ENCODE assay signal across 8 cellular contexts in the genomic region with DNA sequence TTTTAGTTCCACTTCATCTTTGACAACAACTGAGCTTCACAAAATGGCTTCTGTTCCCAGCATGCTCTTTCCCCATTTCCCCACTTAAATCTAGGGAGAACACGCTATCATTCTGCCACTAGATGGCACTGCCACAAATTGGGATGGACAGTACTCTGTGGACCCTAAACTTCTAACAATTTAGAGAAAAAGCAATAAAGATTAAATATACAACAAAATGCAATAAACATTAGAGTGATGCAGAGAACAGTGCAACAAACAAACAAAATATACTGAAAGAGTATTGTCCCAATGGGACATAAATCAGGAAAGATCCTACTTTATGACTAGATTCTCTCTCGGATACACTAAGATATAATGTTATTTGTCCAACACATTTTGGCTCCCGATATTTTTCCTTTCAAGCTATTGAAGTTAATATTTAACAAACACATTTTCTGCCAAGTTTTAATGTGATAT.
DNase-seq lines count a peak whose midpoint lies in the region; ATAC-seq and TF ChIP-seq lines count a peak whose summit lies in the region.

No MANE protein-coding gene starts in this region.

- peak overlapping the region; percentile 85; the same call in 1 of the 2 replicates for H2AFZ ChIP-seq in Loucy (ENCODE audit: low read length)

- H3K4me1 ChIP-seq in Loucy (ENCODE audit: insufficient read depth, low read length, poor library complexity, severe bottlenecking) (peaks cover 67% of the 10 kb centered on the region), right cardiac atrium (ENCODE audit: control insufficient read depth, insufficient read depth, low read length) (no peaks in the 10 kb centered on the region)

- POLR2A ChIA-PET in activated CD8-positive, alpha-beta T cell treated with anti-CD3 and anti-CD28 coated beads, Interleukin-2, amount 10 ng/mL, durations not matched to agents 7 days and 5 days (lab: Charles Lee), result no interaction called here

- H3K27ac Mint-ChIP-seq in activated CD8-positive, alpha-beta T cell treated with anti-CD3 and anti-CD28 coated beads, Interleukin-2, amount 10 ng/mL, durations not matched to agents 7 days and 5 days, result no peak overlapping the region

- H3K9me3 Mint-ChIP-seq in activated CD8-positive, alpha-beta T cell treated with anti-CD3 and anti-CD28 coated beads, Interleukin-2, amount 10 ng/mL, durations not matched to agents 7 days and 5 days (ENCODE audit: insufficient read depth), result no peaks in the 10 kb centered on the region

- ATAC-seq in GM18909 (IDR thresholded peaks at IDR 0.05; ENCODE audit: poor library complexity, unreplicated experiment) (peak; percentile 65), right cardiac atrium (peak; percentile 59 to 64), GM21526 (IDR thresholded peaks at IDR 0.05; ENCODE audit: low FRiP score, unreplicated experiment) (no peak)
- peak; percentile 64 for ATAC-seq in activated CD8-positive, alpha-beta T cell treated with anti-CD3 and anti-CD28 coated beads, Interleukin-2, amount 10 ng/mL, durations not matched to agents 7 days and 5 days

- peak; percentile 52 for DNase-seq in D341Med (ENCODE audit: low spot score)
- DNase-seq in activated CD8-positive, alpha-beta T cell treated with anti-CD3 and anti-CD28 coated beads, Interleukin-2, amount 10 ng/mL, durations not matched to agents 7 days and 5 days, result peak; percentile 43
- peak in 1 of 3 donors; percentile 16 for DNase-seq in right cardiac atrium
- DNase-seq in stimulated activated CD4-positive, alpha-beta T cell treated with anti-CD3 and anti-CD28 coated beads, Interleukin-2, amount 100 ng/mL, for 48 hours, result peak; percentile 7 to 19
- no peak for DNase-seq in NCI-H146 treated with DMSO at 0.1 percent for 48 hours (lab: John Stamatoyannopoulos, UW; ENCODE audit: unreplicated experiment)

- H3K36me3 Mint-ChIP-seq in activated CD8-positive, alpha-beta T cell treated with anti-CD3 and anti-CD28 coated beads, Interleukin-2, amount 10 ng/mL, durations not matched to agents 7 days and 5 days (ENCODE audit: low read depth), result no peaks in the 10 kb centered on the region

- no peaks in the 10 kb centered on the region for H3K27me3 Mint-ChIP-seq in activated CD8-positive, alpha-beta T cell treated with anti-CD3 and anti-CD28 coated beads, Interleukin-2, amount 10 ng/mL, durations not matched to agents 7 days and 5 days (ENCODE audit: low read depth)

- peak overlapping the region; percentile 74 for H3K4me2 ChIP-seq in Loucy (ENCODE audit: low read depth, low read length, poor library complexity, severe bottlenecking)

- peaks cover 6% of the 10 kb centered on the region for H3K4me1 Mint-ChIP-seq in activated CD8-positive, alpha-beta T cell treated with anti-CD3 and anti-CD28 coated beads, Interleukin-2, amount 10 ng/mL, durations not matched to agents 7 days and 5 days (ENCODE audit: low read depth)

- no peak overlapping the region for H3K4me3 Mint-ChIP-seq in activated CD8-positive, alpha-beta T cell treated with anti-CD3 and anti-CD28 coated beads, Interleukin-2, amount 10 ng/mL, durations not matched to agents 7 days and 5 days

- H3K27me3 ChIP-seq in Loucy (ENCODE audit: insufficient read depth, low read length, poor library complexity, severe bottlenecking), result no peaks in the 10 kb centered on the region
- no peaks in the 10 kb centered on the region for H3K27me3 ChIP-seq in right cardiac atrium (ENCODE audit: control insufficient read depth, insufficient read depth)

- peaks cover 18% of the 10 kb centered on the region for H3F3A ChIP-seq in Loucy (ENCODE audit: low read depth)

- 52% methylated on average over 3 of the region's 3 CpGs for whole genome bisulfite sequencing in right cardiac atrium

- CTCF ChIA-PET in activated CD8-positive, alpha-beta T cell treated with anti-CD3 and anti-CD28 coated beads, Interleukin-2, amount 10 ng/mL, durations not matched to agents 7 days and 5 days (lab: Charles Lee), result interaction anchor here (0.8 to 1.0 kb wide), 4 partner anchors 14 to 127 kb away, joined by 3 to 4 read pairs (median 4); no protein-coding TSS in a partner anchor

- H3K9me2 ChIP-seq in Loucy (replicated peaks; ENCODE audit: low read depth, low read length), result no peaks in the 10 kb centered on the region

- peak; percentile 84 for TF ChIP-seq CTCF in Loucy (conservative IDR thresholded peaks at IDR 0.05; ENCODE audit: low read length)

- peak overlapping the region; percentile 2 for H3K9ac ChIP-seq in Loucy (ENCODE audit: low read depth, low read length, poor library complexity, severe bottlenecking)

- no peak overlapping the region for H3K27ac ChIP-seq in right cardiac atrium (ENCODE audit: low read length)

- no peaks in the 10 kb centered on the region for H3K79me2 ChIP-seq in Loucy (ENCODE audit: insufficient read depth, low read length)

- H4K20me1 ChIP-seq in Loucy (ENCODE audit: insufficient read depth, low read length, poor library complexity, severe bottlenecking), result no peaks in the 10 kb centered on the region

- no peaks in the 10 kb centered on the region for H3K36me3 ChIP-seq in Loucy (ENCODE audit: insufficient read depth, low read length)

- intact Hi-C loops in right cardiac atrium (cut with DNase I), result no loop called here

- H3K9me3 ChIP-seq in Loucy (ENCODE audit: insufficient read depth, low read depth, low read length), result no peaks in the 10 kb centered on the region
- H3K9me3 ChIP-seq in right cardiac atrium (ENCODE audit: control insufficient read depth, low read length), result no peaks in the 10 kb centered on the region

- H3K4me3 ChIP-seq in Loucy (ENCODE audit: low read length, poor library complexity, severe bottlenecking), result no peak overlapping the region
- no peak overlapping the region for H3K4me3 ChIP-seq in right cardiac atrium (ENCODE audit: low read length)
